Comparison of ENCODE assay signal across 17 cellular contexts in the genomic region with DNA sequence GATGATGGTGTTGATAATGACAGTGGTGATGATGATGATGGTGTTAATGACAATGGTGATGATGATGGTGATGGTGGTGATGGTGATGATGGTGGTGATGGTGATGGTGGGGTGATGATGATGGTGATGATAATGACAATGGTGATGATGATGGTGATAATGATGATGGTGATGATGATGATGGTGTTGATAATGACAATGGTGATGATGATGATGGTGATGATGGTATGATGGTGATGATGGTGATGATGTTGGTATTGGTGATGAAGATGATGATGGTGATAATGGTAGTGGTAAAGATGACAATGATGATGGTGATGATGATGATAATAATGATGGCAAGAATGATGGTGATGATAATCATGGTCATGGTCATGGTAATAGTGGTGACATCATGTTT.
DNase-seq lines count a peak whose midpoint lies in the region; ATAC-seq, FAIRE-seq and TF ChIP-seq lines count a peak whose summit lies in the region.
"Had no signal": no experiment of that assay in that cellular context is flagged by ENCODE, and none has a peak within 500 bp of the region (broad histone marks: within the 10 kb centered on the region; RNA-seq: fewer than 3 reads in every experiment).

No MANE protein-coding gene starts in this region.

- H3K4me2 ChIP-seq in K562 (ENCODE audit: insufficient read depth, low read length): no peak overlapping the region

- H3K36me3 ChIP-seq in HEK293 (ENCODE audit: control insufficient read depth in 2 of 2, insufficient read depth in 1 of 2, low read length in 2 of 2) (no peaks in the 10 kb centered on the region), K562 (ENCODE audit: control insufficient read depth, insufficient read depth, low read length) (no peaks in the 10 kb centered on the region), upper lobe of left lung (no peaks in the 10 kb centered on the region)
- H3K36me3 ChIP-seq: BE2C had no signal

- no peak for TF ChIP-seq EP300 in K562 (IDR thresholded peaks at IDR 0.05; ENCODE audit: low read length)
- TF ChIP-seq EP300 in upper lobe of left lung (IDR thresholded peaks at IDR 0.05): no peak

- ATAC-seq in K562: no peak
- ATAC-seq in HG03135 (IDR thresholded peaks at IDR 0.05; ENCODE audit: unreplicated experiment): no peak
- no peak for ATAC-seq in upper lobe of left lung (ENCODE audit: low FRiP score in 2 of 2)

- H3K9me3 ChIP-seq in HEK293 (ENCODE audit: control insufficient read depth, insufficient read depth, low read depth, low read length): no peaks in the 10 kb centered on the region
- no peaks in the 10 kb centered on the region for H3K9me3 ChIP-seq in K562 (replicated peaks; ENCODE audit: control insufficient read depth, insufficient read depth, low read depth, low read length)
- no peaks in the 10 kb centered on the region for H3K9me3 ChIP-seq in upper lobe of left lung
- H3K9me3 ChIP-seq: BE2C had no signal

- DNase-seq in D721Med (ENCODE audit: insufficient read length, low spot score) (no peak), K562 (ENCODE audit: extremely low read depth in 1 of 4, low spot score in 3 of 4) (no peak), urothelium cell line (ENCODE audit: low spot score) (no peak), NCI-H2029 treated with DMSO at 0.1 percent for 48 hours (lab: John Stamatoyannopoulos, UW) (no peak), upper lobe of left lung (no peak)
- DNase-seq: ACHN; BE2C; C1 segment of cervical spinal cord; CD4-positive, CD25-positive, alpha-beta regulatory T cell; CD8-positive, alpha-beta memory T cell; COR-L47; GOT3; H9; KBM-7 had no signal

- no peak for TF ChIP-seq POLR2A in K562 (conservative IDR thresholded peaks at IDR 0.05)
- TF ChIP-seq POLR2A in upper lobe of left lung (IDR thresholded peaks at IDR 0.05): no peak

- H3K79me2 ChIP-seq in K562 (ENCODE audit: control insufficient read depth, insufficient read depth, low read length): no peaks in the 10 kb centered on the region

- BruUV-seq in K562 (replicated peaks; lab: Mats Ljungman, UMichigan): no TSS peak

- POLR2A ChIA-PET in HEK293 (lab: Yijun Ruan, JAX): no interaction called here
- POLR2A ChIA-PET in K562 (lab: Yijun Ruan, JAX): no interaction called here

- intact Hi-C loops in K562 (cut with micrococcal nuclease): no loop called here

- FAIRE-seq in D721Med (lab: Jason Lieb, UNC) (peak; percentile 80), K562 (lab: Jason Lieb, UNC) (no peak), urothelium cell line (lab: Jason Lieb, UNC) (peak; percentile 100)
- FAIRE-seq: G401.6 had no signal

- H3K27ac ChIP-seq in HEK293 (ENCODE audit: extremely low read depth, low read depth, low read length) (no peak overlapping the region), K562 (ENCODE audit: extremely low read depth, low read depth, low read length) (no peak overlapping the region), upper lobe of left lung (no peak overlapping the region)

- H2AFZ ChIP-seq in K562 (ENCODE audit: low read depth, low read length): no peak overlapping the region

- H3K9me1 ChIP-seq in K562 (ENCODE audit: control insufficient read depth, insufficient read depth, low read length): no peaks in the 10 kb centered on the region

- H3K9ac ChIP-seq in K562 (ENCODE audit: insufficient read depth in 1 of 2, low read depth in 2 of 2, low read length in 2 of 2): no peak overlapping the region

- TF ChIP-seq CTCF in D721Med (IDR thresholded peaks at IDR 0.05; ENCODE audit: insufficient read depth, missing control alignments): no peak
- no peak for TF ChIP-seq CTCF in HEK293 (tag by site-specific recombination; IDR thresholded peaks at IDR 0.05)
- TF ChIP-seq CTCF in K562 (IDR thresholded peaks at IDR 0.05 in 2 of 3, conservative IDR thresholded peaks at IDR 0.05 in 1 of 3; ENCODE audit: insufficient read depth in 2 of 3, low read depth in 1 of 3, low read length in 3 of 3): no peak
- no peak for TF ChIP-seq CTCF in upper lobe of left lung (IDR thresholded peaks at IDR 0.05)

- CTCF ChIA-PET in HEK293 (lab: Yijun Ruan, JAX) (no interaction called here), K562 (lab: Yijun Ruan, JAX; ENCODE audit: low intra/inter-chr PET ratio) (no interaction called here)

- H3K4me3 ChIP-seq in HEK293 (ENCODE audit: low read depth, low read length): no peak overlapping the region
- H3K4me3 ChIP-seq in K562: no peak overlapping the region
- no peak overlapping the region for H3K4me3 ChIP-seq in upper lobe of left lung

- H3K27me3 ChIP-seq in K562 (ENCODE audit: control insufficient read depth in 2 of 2, insufficient read depth in 2 of 2, low read length in 2 of 2) (no peaks in the 10 kb centered on the region; a peak in 1 of 5 replicates), upper lobe of left lung (no peaks in the 10 kb centered on the region)
- H3K27me3 ChIP-seq: BE2C had no signal

- no peaks in the 10 kb centered on the region for H4K20me1 ChIP-seq in K562 (replicated peaks; ENCODE audit: control insufficient read depth, insufficient read depth, low read length)

- TF ChIP-seq RAD21 in K562 (CRISPR knock-in tag; conservative IDR thresholded peaks at IDR 0.05 in 1 of 2, IDR thresholded peaks at IDR 0.05 in 1 of 2): no peak

- in situ Hi-C loops in K562 (cut with MboI): no loop called here

- H3K4me1 ChIP-seq in HEK293 (ENCODE audit: control insufficient read depth, insufficient read depth, low read length) (no peaks in the 10 kb centered on the region), K562 (replicated peaks in 1 of 2; ENCODE audit: control insufficient read depth in 2 of 2, insufficient read depth in 2 of 2, low read length in 2 of 2) (no peaks in the 10 kb centered on the region), upper lobe of left lung (no peaks in the 10 kb centered on the region)
- H3K4me1 ChIP-seq: BE2C had no signal

TF ChIP-seq in HEK293, 187 proteins besides CTCF, POLR2A, EP300 and RAD21 (continues in another document):
- TF ChIP-seq ZNF10 (tag by site-specific recombination; IDR thresholded peaks at IDR 0.05) (no peak), ZNF513 (tag by site-specific recombination; IDR thresholded peaks at IDR 0.05) (peak; percentile 97), ZNF140 (tag by site-specific recombination; IDR thresholded peaks at IDR 0.05) (0 out of 2 replicates have a peak, but pooled peaks have one; percentile 8), ATF2 (tag by site-specific recombination; IDR thresholded peaks at IDR 0.05; ENCODE audit: low read depth) (peak; percentile 74), ZNF202 (tag by site-specific recombination; IDR thresholded peaks at IDR 0.05; ENCODE audit: borderline replicate concordance) (0 out of 2 replicates have a peak, but pooled peaks have one; percentile 27)

TF ChIP-seq in K562, 482 proteins besides CTCF, POLR2A, EP300 and RAD21:
- TF ChIP-seq TSC22D4 (tag; IDR thresholded peaks at IDR 0.05) (peak; percentile 68; the same call in 1 of the 2 replicates), ATF1 (CRISPR knock-in tag; IDR thresholded peaks at IDR 0.05) (no peak), ATF1 (tag; IDR thresholded peaks at IDR 0.05) (0 out of 2 replicates have a peak, but pooled peaks have one; percentile 13)
- TF ChIP-seq, protein P1, sequence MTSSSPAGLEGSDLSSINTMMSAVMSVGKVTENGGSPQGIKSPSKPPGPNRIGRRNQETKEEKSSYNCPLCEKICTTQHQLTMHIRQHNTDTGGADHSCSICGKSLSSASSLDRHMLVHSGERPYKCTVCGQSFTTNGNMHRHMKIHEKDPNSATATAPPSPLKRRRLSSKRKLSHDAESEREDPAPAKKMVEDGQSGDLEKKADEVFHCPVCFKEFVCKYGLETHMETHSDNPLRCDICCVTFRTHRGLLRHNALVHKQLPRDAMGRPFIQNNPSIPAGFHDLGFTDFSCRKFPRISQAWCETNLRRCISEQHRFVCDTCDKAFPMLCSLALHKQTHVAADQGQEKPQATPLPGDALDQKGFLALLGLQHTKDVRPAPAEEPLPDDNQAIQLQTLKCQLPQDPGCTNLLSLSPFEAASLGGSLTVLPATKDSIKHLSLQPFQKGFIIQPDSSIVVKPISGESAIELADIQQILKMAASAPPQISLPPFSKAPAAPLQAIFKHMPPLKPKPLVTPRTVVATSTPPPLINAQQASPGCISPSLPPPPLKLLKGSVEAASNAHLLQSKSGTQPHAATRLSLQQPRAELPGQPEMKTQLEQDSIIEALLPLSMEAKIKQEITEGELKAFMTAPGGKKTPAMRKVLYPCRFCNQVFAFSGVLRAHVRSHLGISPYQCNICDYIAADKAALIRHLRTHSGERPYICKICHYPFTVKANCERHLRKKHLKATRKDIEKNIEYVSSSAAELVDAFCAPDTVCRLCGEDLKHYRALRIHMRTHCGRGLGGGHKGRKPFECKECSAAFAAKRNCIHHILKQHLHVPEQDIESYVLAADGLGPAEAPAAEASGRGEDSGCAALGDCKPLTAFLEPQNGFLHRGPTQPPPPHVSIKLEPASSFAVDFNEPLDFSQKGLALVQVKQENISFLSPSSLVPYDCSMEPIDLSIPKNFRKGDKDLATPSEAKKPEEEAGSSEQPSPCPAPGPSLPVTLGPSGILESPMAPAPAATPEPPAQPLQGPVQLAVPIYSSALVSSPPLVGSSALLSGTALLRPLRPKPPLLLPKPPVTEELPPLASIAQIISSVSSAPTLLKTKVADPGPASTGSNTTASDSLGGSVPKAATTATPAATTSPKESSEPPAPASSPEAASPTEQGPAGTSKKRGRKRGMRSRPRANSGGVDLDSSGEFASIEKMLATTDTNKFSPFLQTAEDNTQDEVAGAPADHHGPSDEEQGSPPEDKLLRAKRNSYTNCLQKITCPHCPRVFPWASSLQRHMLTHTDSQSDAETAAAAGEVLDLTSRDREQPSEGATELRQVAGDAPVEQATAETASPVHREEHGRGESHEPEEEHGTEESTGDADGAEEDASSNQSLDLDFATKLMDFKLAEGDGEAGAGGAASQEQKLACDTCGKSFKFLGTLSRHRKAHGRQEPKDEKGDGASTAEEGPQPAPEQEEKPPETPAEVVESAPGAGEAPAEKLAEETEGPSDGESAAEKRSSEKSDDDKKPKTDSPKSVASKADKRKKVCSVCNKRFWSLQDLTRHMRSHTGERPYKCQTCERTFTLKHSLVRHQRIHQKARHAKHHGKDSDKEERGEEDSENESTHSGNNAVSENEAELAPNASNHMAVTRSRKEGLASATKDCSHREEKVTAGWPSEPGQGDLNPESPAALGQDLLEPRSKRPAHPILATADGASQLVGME (CRISPR knock-in tag; IDR thresholded peaks at IDR 0.05): no peak
